In the genomic region with DNA sequence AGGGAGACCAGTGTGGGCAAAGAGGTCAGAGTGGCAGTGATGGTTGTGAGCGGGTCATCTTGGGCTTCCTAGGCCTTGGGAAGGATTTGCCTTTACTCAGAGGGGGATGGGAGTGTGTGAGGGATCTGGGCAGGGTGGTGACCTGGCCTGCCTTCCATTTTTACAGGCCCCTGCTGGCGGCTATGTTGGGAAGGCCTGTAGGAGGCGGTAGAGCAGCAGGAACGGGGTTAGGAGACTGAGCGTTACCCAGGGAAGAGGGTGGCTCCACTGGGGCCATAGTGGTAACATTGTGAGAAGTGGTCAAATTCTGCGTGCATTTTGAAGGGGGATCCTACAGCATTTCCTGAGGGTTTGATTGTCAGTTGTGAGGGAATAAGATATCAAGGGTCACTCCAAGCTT, we compare ENCODE assay signal across 1 cellular context.
TF ChIP-seq lines count a peak whose summit lies in the region.

No MANE protein-coding gene starts in this region.

TF ChIP-seq in WTC11, 78 proteins besides CTCF, POLR2A, EP300 and RAD21 (continued from another document):
- TF ChIP-seq, protein P1, sequence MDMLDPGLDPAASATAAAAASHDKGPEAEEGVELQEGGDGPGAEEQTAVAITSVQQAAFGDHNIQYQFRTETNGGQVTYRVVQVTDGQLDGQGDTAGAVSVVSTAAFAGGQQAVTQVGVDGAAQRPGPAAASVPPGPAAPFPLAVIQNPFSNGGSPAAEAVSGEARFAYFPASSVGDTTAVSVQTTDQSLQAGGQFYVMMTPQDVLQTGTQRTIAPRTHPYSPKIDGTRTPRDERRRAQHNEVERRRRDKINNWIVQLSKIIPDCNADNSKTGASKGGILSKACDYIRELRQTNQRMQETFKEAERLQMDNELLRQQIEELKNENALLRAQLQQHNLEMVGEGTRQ (CRISPR knock-in tag; IDR thresholded peaks at IDR 0.05) = no peak
- TF ChIP-seq TEAD4 (CRISPR knock-in tag; IDR thresholded peaks at IDR 0.05) = no peak
